Comparison of ENCODE assay signal across 1 cellular context in the genomic region with DNA sequence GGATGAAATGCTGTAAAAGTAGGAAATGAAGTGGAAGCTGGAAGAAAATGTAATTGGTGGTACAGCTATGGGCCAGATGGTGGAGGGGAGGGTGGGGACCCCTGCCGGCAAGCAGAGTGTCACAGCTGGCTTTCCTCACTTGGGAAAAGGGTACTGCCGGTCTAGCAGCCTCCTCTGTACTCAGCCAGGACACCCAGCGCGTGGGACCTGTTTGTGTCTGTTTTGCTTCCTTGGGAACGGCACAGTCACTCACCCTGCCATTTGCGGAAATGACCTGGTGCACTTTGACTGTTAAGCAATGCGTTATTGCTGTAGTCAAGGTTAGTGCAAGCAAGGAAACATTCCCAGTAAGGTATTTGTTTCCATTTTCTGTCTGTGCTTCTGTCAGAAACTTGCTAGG.
A peak's percentile ranks its signal among the peaks of the same experiment; 100 is the strongest.
TF ChIP-seq lines count a peak whose summit lies in the region.

No MANE protein-coding gene starts in this region.

TF ChIP-seq in HepG2, 621 proteins besides CTCF, POLR2A, EP300 and RAD21 (continues in another document):
- TF ChIP-seq, protein P1, sequence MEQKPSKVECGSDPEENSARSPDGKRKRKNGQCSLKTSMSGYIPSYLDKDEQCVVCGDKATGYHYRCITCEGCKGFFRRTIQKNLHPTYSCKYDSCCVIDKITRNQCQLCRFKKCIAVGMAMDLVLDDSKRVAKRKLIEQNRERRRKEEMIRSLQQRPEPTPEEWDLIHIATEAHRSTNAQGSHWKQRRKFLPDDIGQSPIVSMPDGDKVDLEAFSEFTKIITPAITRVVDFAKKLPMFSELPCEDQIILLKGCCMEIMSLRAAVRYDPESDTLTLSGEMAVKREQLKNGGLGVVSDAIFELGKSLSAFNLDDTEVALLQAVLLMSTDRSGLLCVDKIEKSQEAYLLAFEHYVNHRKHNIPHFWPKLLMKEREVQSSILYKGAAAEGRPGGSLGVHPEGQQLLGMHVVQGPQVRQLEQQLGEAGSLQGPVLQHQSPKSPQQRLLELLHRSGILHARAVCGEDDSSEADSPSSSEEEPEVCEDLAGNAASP (CRISPR knock-in tag; IDR thresholded peaks at IDR 0.05; ENCODE audit: borderline replicate concordance): peak; percentile 58; the same call in 1 of the 2 replicates
- no peak for TF ChIP-seq HMGXB4 (CRISPR knock-in tag; IDR thresholded peaks at IDR 0.05; ENCODE audit: borderline replicate concordance in 1 of 2, low read depth in 1 of 2)
- 0 out of 2 replicates have a peak, but pooled peaks have one; percentile 23 for TF ChIP-seq GATAD2A (CRISPR knock-in tag; IDR thresholded peaks at IDR 0.05)
- TF ChIP-seq SMARCE1 (IDR thresholded peaks at IDR 0.05; ENCODE audit: borderline replicate concordance): no peak
- no peak for TF ChIP-seq CCDC6 (CRISPR knock-in tag; IDR thresholded peaks at IDR 0.05)
- TF ChIP-seq NR2F6 (IDR thresholded peaks at IDR 0.05): no peak
- peak; percentile 46; the same call in 1 of the 2 replicates for TF ChIP-seq NR2F6 (CRISPR knock-in tag; IDR thresholded peaks at IDR 0.05)
- TF ChIP-seq RXRB (CRISPR knock-in tag; IDR thresholded peaks at IDR 0.05; ENCODE audit: borderline replicate concordance): peak; percentile 61; the same call in 1 of the 2 replicates
- TF ChIP-seq BCL6 (CRISPR knock-in tag; IDR thresholded peaks at IDR 0.05): 0 out of 2 replicates have a peak, but pooled peaks have one; percentile 26
- TF ChIP-seq HOMEZ (CRISPR knock-in tag; IDR thresholded peaks at IDR 0.05; ENCODE audit: low read depth): no peak
- no peak for TF ChIP-seq KDM5B (CRISPR knock-in tag; IDR thresholded peaks at IDR 0.05; ENCODE audit: borderline replicate concordance)
- 0 out of 2 replicates have a peak, but pooled peaks have one; percentile 32 for TF ChIP-seq KAT8 (CRISPR knock-in tag; IDR thresholded peaks at IDR 0.05)
- peak; percentile 64 for TF ChIP-seq NR2C2 (CRISPR knock-in tag; IDR thresholded peaks at IDR 0.05; ENCODE audit: borderline replicate concordance)
- TF ChIP-seq, protein P2, sequence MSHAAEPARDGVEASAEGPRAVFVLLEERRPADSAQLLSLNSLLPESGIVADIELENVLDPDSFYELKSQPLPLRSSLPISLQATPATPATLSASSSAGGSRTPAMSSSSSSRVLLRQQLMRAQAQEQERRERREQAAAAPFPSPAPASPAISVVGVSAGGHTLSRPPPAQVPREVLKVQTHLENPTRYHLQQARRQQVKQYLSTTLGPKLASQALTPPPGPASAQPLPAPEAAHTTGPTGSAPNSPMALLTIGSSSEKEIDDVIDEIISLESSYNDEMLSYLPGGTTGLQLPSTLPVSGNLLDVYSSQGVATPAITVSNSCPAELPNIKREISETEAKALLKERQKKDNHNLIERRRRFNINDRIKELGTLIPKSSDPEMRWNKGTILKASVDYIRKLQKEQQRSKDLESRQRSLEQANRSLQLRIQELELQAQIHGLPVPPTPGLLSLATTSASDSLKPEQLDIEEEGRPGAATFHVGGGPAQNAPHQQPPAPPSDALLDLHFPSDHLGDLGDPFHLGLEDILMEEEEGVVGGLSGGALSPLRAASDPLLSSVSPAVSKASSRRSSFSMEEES (CRISPR knock-in tag; IDR thresholded peaks at IDR 0.05): 0 out of 2 replicates have a peak, but pooled peaks have one; percentile 26
- peak; percentile 56 for TF ChIP-seq FOSL2 (CRISPR knock-in tag; IDR thresholded peaks at IDR 0.05)
- no peak for TF ChIP-seq IRF9 (CRISPR knock-in tag; IDR thresholded peaks at IDR 0.05; ENCODE audit: borderline replicate concordance)
- TF ChIP-seq, protein P3, sequence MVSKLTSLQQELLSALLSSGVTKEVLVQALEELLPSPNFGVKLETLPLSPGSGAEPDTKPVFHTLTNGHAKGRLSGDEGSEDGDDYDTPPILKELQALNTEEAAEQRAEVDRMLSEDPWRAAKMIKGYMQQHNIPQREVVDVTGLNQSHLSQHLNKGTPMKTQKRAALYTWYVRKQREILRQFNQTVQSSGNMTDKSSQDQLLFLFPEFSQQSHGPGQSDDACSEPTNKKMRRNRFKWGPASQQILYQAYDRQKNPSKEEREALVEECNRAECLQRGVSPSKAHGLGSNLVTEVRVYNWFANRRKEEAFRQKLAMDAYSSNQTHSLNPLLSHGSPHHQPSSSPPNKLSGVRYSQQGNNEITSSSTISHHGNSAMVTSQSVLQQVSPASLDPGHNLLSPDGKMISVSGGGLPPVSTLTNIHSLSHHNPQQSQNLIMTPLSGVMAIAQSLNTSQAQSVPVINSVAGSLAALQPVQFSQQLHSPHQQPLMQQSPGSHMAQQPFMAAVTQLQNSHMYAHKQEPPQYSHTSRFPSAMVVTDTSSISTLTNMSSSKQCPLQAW (CRISPR knock-in tag; IDR thresholded peaks at IDR 0.05): no peak
- no peak for TF ChIP-seq ZKSCAN5 (CRISPR knock-in tag; IDR thresholded peaks at IDR 0.05)
- 0 out of 2 replicates have a peak, but pooled peaks have one; percentile 37 for TF ChIP-seq IRF2 (CRISPR knock-in tag; IDR thresholded peaks at IDR 0.05)
- TF ChIP-seq, protein P4, sequence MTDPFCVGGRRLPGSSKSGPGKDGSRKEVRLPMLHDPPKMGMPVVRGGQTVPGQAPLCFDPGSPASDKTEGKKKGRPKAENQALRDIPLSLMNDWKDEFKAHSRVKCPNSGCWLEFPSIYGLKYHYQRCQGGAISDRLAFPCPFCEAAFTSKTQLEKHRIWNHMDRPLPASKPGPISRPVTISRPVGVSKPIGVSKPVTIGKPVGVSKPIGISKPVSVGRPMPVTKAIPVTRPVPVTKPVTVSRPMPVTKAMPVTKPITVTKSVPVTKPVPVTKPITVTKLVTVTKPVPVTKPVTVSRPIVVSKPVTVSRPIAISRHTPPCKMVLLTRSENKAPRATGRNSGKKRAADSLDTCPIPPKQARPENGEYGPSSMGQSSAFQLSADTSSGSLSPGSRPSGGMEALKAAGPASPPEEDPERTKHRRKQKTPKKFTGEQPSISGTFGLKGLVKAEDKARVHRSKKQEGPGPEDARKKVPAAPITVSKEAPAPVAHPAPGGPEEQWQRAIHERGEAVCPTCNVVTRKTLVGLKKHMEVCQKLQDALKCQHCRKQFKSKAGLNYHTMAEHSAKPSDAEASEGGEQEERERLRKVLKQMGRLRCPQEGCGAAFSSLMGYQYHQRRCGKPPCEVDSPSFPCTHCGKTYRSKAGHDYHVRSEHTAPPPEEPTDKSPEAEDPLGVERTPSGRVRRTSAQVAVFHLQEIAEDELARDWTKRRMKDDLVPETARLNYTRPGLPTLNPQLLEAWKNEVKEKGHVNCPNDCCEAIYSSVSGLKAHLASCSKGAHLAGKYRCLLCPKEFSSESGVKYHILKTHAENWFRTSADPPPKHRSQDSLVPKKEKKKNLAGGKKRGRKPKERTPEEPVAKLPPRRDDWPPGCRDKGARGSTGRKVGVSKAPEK (CRISPR knock-in tag; IDR thresholded peaks at IDR 0.05; ENCODE audit: borderline replicate concordance): no peak
- peak; percentile 89 for TF ChIP-seq HNF4A (CRISPR knock-in tag; IDR thresholded peaks at IDR 0.05)
- TF ChIP-seq, protein P5, sequence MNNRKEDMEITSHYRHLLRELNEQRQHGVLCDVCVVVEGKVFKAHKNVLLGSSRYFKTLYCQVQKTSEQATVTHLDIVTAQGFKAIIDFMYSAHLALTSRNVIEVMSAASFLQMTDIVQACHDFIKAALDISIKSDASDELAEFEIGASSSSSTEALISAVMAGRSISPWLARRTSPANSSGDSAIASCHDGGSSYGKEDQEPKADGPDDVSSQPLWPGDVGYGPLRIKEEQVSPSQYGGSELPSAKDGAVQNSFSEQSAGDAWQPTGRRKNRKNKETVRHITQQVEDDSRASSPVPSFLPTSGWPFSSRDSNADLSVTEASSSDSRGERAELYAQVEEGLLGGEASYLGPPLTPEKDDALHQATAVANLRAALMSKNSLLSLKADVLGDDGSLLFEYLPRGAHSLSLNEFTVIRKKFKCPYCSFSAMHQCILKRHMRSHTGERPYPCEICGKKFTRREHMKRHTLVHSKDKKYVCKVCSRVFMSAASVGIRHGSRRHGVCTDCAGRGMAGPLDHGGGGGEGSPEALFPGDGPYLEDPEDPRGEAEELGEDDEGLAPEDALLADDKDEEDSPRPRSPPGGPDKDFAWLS (CRISPR knock-in tag; IDR thresholded peaks at IDR 0.05; ENCODE audit: borderline replicate concordance): no peak
- peak; percentile 81 for TF ChIP-seq RFX1 (IDR thresholded peaks at IDR 0.05)
- no peak for TF ChIP-seq ZNF160 (CRISPR knock-in tag; IDR thresholded peaks at IDR 0.05)
- TF ChIP-seq JARID2 (CRISPR knock-in tag; IDR thresholded peaks at IDR 0.05; ENCODE audit: insufficient replicate concordance): no peak
- TF ChIP-seq FOXK1 (CRISPR knock-in tag; IDR thresholded peaks at IDR 0.05; ENCODE audit: borderline replicate concordance, low read depth): peak; percentile 57; the same call in 1 of the 2 replicates
- no peak for TF ChIP-seq ARNT2 (CRISPR knock-in tag; IDR thresholded peaks at IDR 0.05; ENCODE audit: low read depth)
- peak; percentile 62; the same call in 1 of the 2 replicates for TF ChIP-seq MIXL1 (CRISPR knock-in tag; IDR thresholded peaks at IDR 0.05)
- peak; percentile 24; the same call in 1 of the 2 replicates for TF ChIP-seq ZNF609 (CRISPR knock-in tag; IDR thresholded peaks at IDR 0.05; ENCODE audit: borderline replicate concordance)
- TF ChIP-seq ZNF616 (CRISPR knock-in tag; IDR thresholded peaks at IDR 0.05; ENCODE audit: low read depth): no peak
- 0 out of 2 replicates have a peak, but pooled peaks have one; percentile 45 for TF ChIP-seq RNF2 (conservative IDR thresholded peaks at IDR 0.05; ENCODE audit: low read depth)
- no peak for TF ChIP-seq ZNF883 (CRISPR knock-in tag; IDR thresholded peaks at IDR 0.05; ENCODE audit: not compliant biosample characterization)
- TF ChIP-seq KDM2A (CRISPR knock-in tag; IDR thresholded peaks at IDR 0.05; ENCODE audit: borderline replicate concordance, low read depth): no peak
- TF ChIP-seq ZNF331 (CRISPR knock-in tag; IDR thresholded peaks at IDR 0.05): 0 out of 2 replicates have a peak, but pooled peaks have one; percentile 43
- TF ChIP-seq HNRNPL (IDR thresholded peaks at IDR 0.05; ENCODE audit: low read depth, low read length): no peak
- peak; percentile 58 for TF ChIP-seq TEAD3 (CRISPR knock-in tag; optimal IDR thresholded peaks at IDR 0.05; ENCODE audit: borderline replicate concordance)
- no peak for TF ChIP-seq ZNF256 (CRISPR knock-in tag; conservative IDR thresholded peaks at IDR 0.05)
- no peak for TF ChIP-seq KDM5A (IDR thresholded peaks at IDR 0.05; ENCODE audit: borderline replicate concordance, low read length)
